12 cellular contexts compared by ENCODE assay signal in the genomic region with DNA sequence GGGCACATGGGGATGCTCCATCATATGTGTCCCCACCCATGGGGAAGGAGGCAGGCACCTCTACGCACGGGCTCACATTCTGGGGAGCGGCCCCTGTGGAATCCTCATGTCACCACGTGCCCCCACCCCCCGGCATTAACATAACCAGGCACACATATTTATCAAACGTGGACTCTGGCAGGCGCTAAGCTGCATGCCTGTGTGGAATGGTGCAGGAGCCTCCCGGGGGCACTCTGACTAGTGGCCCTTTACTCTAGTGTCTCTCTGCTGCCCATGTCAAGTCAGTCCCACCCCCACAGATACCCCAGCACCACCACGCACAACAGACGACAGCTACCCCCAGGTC.
DNase-seq lines count a peak whose midpoint lies in the region; ATAC-seq and TF ChIP-seq lines count a peak whose summit lies in the region.
"Had no signal": no experiment of that assay in that cellular context is flagged by ENCODE, and none has a peak within 500 bp of the region (broad histone marks: within the 10 kb centered on the region; RNA-seq: fewer than 3 reads in every experiment).

No MANE protein-coding gene starts in this region.

- H3K27ac Mint-ChIP-seq in T-helper 17 cell (peak overlapping the region; percentile 99), glutamatergic neuron (ENCODE audit: unreplicated experiment) (peak overlapping the region; percentile 31)
- peak overlapping the region; percentile 90 for H3K27ac Mint-ChIP-seq in stimulated activated memory B cell treated with anti-CD40 and anti-IgM and Interleukin-4, amounts not matched to agents 10 μg/mL and 1 μg/mL and 100 μg/mL, for 72 hours

- TF ChIP-seq CTCF in glutamatergic neuron (IDR thresholded peaks at IDR 0.05; ENCODE audit: partially characterized antibody, unreplicated experiment): no peak

- no peak for DNase-seq in activated T-cell treated with anti-CD3 and anti-CD28 coated beads, Interleukin-2, amount 50 U/mL, for 4 hours
- DNase-seq in activated T-cell treated with anti-CD3 and anti-CD28 coated beads, Interleukin-2, amount 50 U/mL, for 48 hours: no peak
- DNase-seq in T-helper 17 cell (no peak), glutamatergic neuron (no peak)
- DNase-seq: NCI-H1105, T1000 had no signal

- peaks cover 92% of the 10 kb centered on the region for H3K4me1 Mint-ChIP-seq in activated T-cell treated with anti-CD3 and anti-CD28 coated beads, Interleukin-2, amount 50 U/mL, for 4 hours (ENCODE audit: low read depth)
- H3K4me1 Mint-ChIP-seq in T-helper 17 cell (peaks cover 80% of the 10 kb centered on the region), glutamatergic neuron (ENCODE audit: low read depth, unreplicated experiment) (peaks cover 65% of the 10 kb centered on the region)
- peaks cover 92% of the 10 kb centered on the region for H3K4me1 Mint-ChIP-seq in stimulated activated memory B cell treated with anti-CD40 and anti-IgM and Interleukin-4, amounts not matched to agents 10 μg/mL and 1 μg/mL and 100 μg/mL, for 72 hours

- H3K4me3 Mint-ChIP-seq in activated T-cell treated with anti-CD3 and anti-CD28 coated beads, Interleukin-2, amount 50 U/mL, for 4 hours: peak overlapping the region; percentile 72
- H3K4me3 Mint-ChIP-seq in T-helper 17 cell (peak overlapping the region; percentile 93), glutamatergic neuron (ENCODE audit: unreplicated experiment) (peak overlapping the region; percentile 35)
- H3K4me3 Mint-ChIP-seq in stimulated activated memory B cell treated with anti-CD40 and anti-IgM and Interleukin-4, amounts not matched to agents 10 μg/mL and 1 μg/mL and 100 μg/mL, for 72 hours: peak overlapping the region; percentile 80

- H3K9me3 ChIP-seq in T-helper 17 cell (ENCODE audit: control insufficient read depth, low read length, poor library complexity, severe bottlenecking): no peaks in the 10 kb centered on the region
- H3K9me3 ChIP-seq: neutrophil, tibial nerve had no signal

- peaks cover 19% of the 10 kb centered on the region for H3K36me3 Mint-ChIP-seq in activated T-cell treated with anti-CD3 and anti-CD28 coated beads, Interleukin-2, amount 50 U/mL, for 4 hours (ENCODE audit: insufficient read depth)
- peaks cover 3% of the 10 kb centered on the region for H3K36me3 Mint-ChIP-seq in T-helper 17 cell (ENCODE audit: low read depth)
- no peaks in the 10 kb centered on the region for H3K36me3 Mint-ChIP-seq in glutamatergic neuron (ENCODE audit: unreplicated experiment)
- H3K36me3 Mint-ChIP-seq in stimulated activated memory B cell treated with anti-CD40 and anti-IgM and Interleukin-4, amounts not matched to agents 10 μg/mL and 1 μg/mL and 100 μg/mL, for 72 hours: peaks cover 22% of the 10 kb centered on the region

- no peak for ATAC-seq in activated T-cell treated with anti-CD3 and anti-CD28 coated beads, Interleukin-2, amount 50 U/mL, for 4 hours
- ATAC-seq in T-helper 17 cell (no peak), GM21717 (IDR thresholded peaks at IDR 0.05; ENCODE audit: unreplicated experiment) (no peak), GM21529 (IDR thresholded peaks at IDR 0.05; ENCODE audit: unreplicated experiment) (no peak), HG02759 (IDR thresholded peaks at IDR 0.05; ENCODE audit: unreplicated experiment) (no peak)
- no peak for ATAC-seq in stimulated activated memory B cell treated with anti-CD40 and anti-IgM and Interleukin-4, amounts not matched to agents 10 μg/mL and 1 μg/mL and 100 μg/mL, for 72 hours

- no peaks in the 10 kb centered on the region for H3K9me3 Mint-ChIP-seq in activated T-cell treated with anti-CD3 and anti-CD28 coated beads, Interleukin-2, amount 50 U/mL, for 4 hours
- peaks cover 13% of the 10 kb centered on the region for H3K9me3 Mint-ChIP-seq in glutamatergic neuron (ENCODE audit: unreplicated experiment)
- no peaks in the 10 kb centered on the region for H3K9me3 Mint-ChIP-seq in stimulated activated memory B cell treated with anti-CD40 and anti-IgM and Interleukin-4, amounts not matched to agents 10 μg/mL and 1 μg/mL and 100 μg/mL, for 72 hours

- no peaks in the 10 kb centered on the region for H3K27me3 Mint-ChIP-seq in activated T-cell treated with anti-CD3 and anti-CD28 coated beads, Interleukin-2, amount 50 U/mL, for 4 hours (ENCODE audit: low read depth)
- H3K27me3 Mint-ChIP-seq in T-helper 17 cell: no peaks in the 10 kb centered on the region
- H3K27me3 Mint-ChIP-seq in glutamatergic neuron (ENCODE audit: unreplicated experiment): peaks cover 14% of the 10 kb centered on the region
- no peaks in the 10 kb centered on the region for H3K27me3 Mint-ChIP-seq in stimulated activated memory B cell treated with anti-CD40 and anti-IgM and Interleukin-4, amounts not matched to agents 10 μg/mL and 1 μg/mL and 100 μg/mL, for 72 hours

Comparison
In these comparisons a context has a peak if more than half of its experiments do, and no peak if none do; other contexts are left out.
1. H3K4me3 Mint-ChIP-seq: peak in every context shown above with its lines; median percentile 93 in T-helper 17 cell; 80 in stimulated activated memory B cell treated with anti-CD40 and anti-IgM and Interleukin-4, amounts not matched to agents 10 μg/mL and 1 μg/mL and 100 μg/mL, for 72 hours; 72 in activated T-cell treated with anti-CD3 and anti-CD28 coated beads, Interleukin-2, amount 50 U/mL, for 4 hours; 35 in glutamatergic neuron.
2. H3K27ac Mint-ChIP-seq: peak in every context shown above with its lines; median percentile 99 in T-helper 17 cell; 90 in stimulated activated memory B cell treated with anti-CD40 and anti-IgM and Interleukin-4, amounts not matched to agents 10 μg/mL and 1 μg/mL and 100 μg/mL, for 72 hours; 31 in glutamatergic neuron.